ENCODE assay signal across 18 cellular contexts in the genomic region with DNA sequence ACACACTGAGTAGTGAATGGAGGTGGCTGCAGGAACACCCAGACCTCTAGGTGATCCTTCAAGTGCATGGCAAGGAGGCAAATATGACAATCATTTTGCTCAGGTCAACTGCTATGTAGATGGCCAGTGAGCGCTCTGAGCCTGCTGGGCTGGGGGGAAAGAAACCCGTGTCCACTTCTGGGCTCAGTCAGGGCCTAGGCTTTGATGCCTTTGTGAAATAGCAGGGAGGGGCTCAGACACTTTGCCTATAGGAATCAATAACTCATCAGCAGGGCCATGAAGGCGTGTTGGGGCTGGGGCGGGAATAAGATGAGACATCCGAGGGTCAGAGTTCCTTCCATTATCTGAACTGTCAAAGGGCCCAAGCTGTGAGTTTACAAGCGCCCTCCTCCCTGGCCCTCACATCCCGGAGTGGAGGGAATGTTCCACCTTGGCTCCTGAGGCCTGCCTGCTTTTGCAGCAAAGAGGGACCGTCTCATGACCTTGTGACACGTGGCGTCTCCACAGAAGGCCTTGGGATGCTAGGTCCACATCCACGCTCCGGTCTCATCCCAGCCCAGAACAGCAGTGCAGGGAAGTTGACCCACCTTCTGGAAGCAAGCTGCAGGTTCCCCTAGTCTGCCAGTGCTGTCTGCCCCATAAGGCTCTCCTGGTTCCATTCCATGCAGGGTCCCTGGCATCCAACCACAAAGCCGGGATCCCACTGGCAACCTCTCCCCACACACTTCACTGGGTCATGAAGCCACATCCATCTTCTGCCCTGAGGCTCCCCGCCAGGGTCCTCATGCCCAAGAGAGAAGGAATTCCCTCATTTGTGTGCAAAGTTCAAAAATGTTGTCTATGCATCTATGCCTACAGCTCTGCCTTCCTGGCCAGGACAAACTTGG.
DNase-seq lines count a peak whose midpoint lies in the region; ATAC-seq and TF ChIP-seq lines count a peak whose summit lies in the region.
"Had no signal": no experiment of that assay in that cellular context is flagged by ENCODE, and none has a peak within 500 bp of the region (broad histone marks: within the 10 kb centered on the region; RNA-seq: fewer than 3 reads in every experiment).

No MANE protein-coding gene starts in this region.

- H3K9me3 Mint-ChIP-seq in CD8-positive, alpha-beta T cell: no peaks in the 10 kb centered on the region
- no peaks in the 10 kb centered on the region for H3K9me3 Mint-ChIP-seq in activated T-helper 17 cell treated with anti-CD3 and anti-CD28 coated beads, Interleukin-2, amount 50 U/mL, for 72 hours
- H3K9me3 Mint-ChIP-seq in neural progenitor cell: peaks cover 7% of the 10 kb centered on the region

- H3K9me3 ChIP-seq in BE2C (no peaks in the 10 kb centered on the region), neural progenitor cell (ENCODE audit: low read depth) (no peaks in the 10 kb centered on the region)
- no peaks in the 10 kb centered on the region for H3K9me3 ChIP-seq in CD8-positive, alpha-beta T cell (ENCODE audit: low read length)

- H3K4me1 ChIP-seq in BE2C (peaks cover 45% of the 10 kb centered on the region), neural progenitor cell (peaks cover 13% of the 10 kb centered on the region)
- peaks cover 3% of the 10 kb centered on the region for H3K4me1 ChIP-seq in CD8-positive, alpha-beta T cell (ENCODE audit: insufficient read depth, low read length)

- H3K4me1 Mint-ChIP-seq in CD8-positive, alpha-beta T cell (ENCODE audit: low read depth): peaks cover 6% of the 10 kb centered on the region
- peaks cover 11% of the 10 kb centered on the region for H3K4me1 Mint-ChIP-seq in activated T-helper 17 cell treated with anti-CD3 and anti-CD28 coated beads, Interleukin-2, amount 50 U/mL, for 72 hours
- peaks cover 25% of the 10 kb centered on the region for H3K4me1 Mint-ChIP-seq in neural progenitor cell

- H3K4me3 ChIP-seq in BE2C (ENCODE audit: low read depth, low read length) (peak overlapping the region; percentile 26; the same call in 1 of the 2 replicates), neural progenitor cell (no peak overlapping the region)
- no peak overlapping the region for H3K4me3 ChIP-seq in CD8-positive, alpha-beta T cell (ENCODE audit: low read depth, low read length)

- peak overlapping the region; percentile 19 for H3K4me2 ChIP-seq in neural progenitor cell

- DNase-seq in BE2C (no peak), neural progenitor cell (ENCODE audit: low spot score) (no peak), COLO668 (lab: John Stamatoyannopoulos, UW; ENCODE audit: unreplicated experiment) (no peak)
- DNase-seq in CD8-positive, alpha-beta T cell: no peak
- DNase-seq in activated CD4-positive, CD25-positive, alpha-beta regulatory T cell (lab: John Stamatoyannopoulos, UW): no peak
- DNase-seq: activated CD4-positive, alpha-beta T cell treated with anti-CD3 and anti-CD28 coated beads for 48 hours; AML-193; central memory CD4-positive, alpha-beta T cell; DMS 273 treated with DMSO at 0.1 percent for 48 hours; KG1; NCI-H1092 treated with DMSO at 0.1 percent for 48 hours; nucleus accumbens; OCI-M1; stimulated activated CD4-positive, alpha-beta T cell treated with anti-CD3 and anti-CD28 coated beads, Interleukin-2, amount 100 ng/mL, for 24 hours; substantia nigra had no signal

- H3K9ac ChIP-seq in neural progenitor cell: no peak overlapping the region

- H3K36me3 ChIP-seq in BE2C (peaks cover 35% of the 10 kb centered on the region), neural progenitor cell (no peaks in the 10 kb centered on the region)
- peaks cover 11% of the 10 kb centered on the region for H3K36me3 ChIP-seq in CD8-positive, alpha-beta T cell (ENCODE audit: insufficient read depth, low read length)

- CTCF ChIA-PET in CD8-positive, alpha-beta T cell (lab: Charles Lee): no interaction called here

- H3K36me3 Mint-ChIP-seq in CD8-positive, alpha-beta T cell: peaks cover 36% of the 10 kb centered on the region
- H3K36me3 Mint-ChIP-seq in activated T-helper 17 cell treated with anti-CD3 and anti-CD28 coated beads, Interleukin-2, amount 50 U/mL, for 72 hours (ENCODE audit: low read depth): peaks cover 52% of the 10 kb centered on the region
- H3K36me3 Mint-ChIP-seq in neural progenitor cell: peaks cover 46% of the 10 kb centered on the region

- no peak overlapping the region for H3K27ac ChIP-seq in CD8-positive, alpha-beta T cell (ENCODE audit: low read depth, low read length)
- no peak overlapping the region for H3K27ac ChIP-seq in neural progenitor cell

- no peak for TF ChIP-seq CTCF in BE2C (IDR thresholded peaks at IDR 0.05; ENCODE audit: low read depth, low read length)
- no peak for TF ChIP-seq CTCF in CD8-positive, alpha-beta T cell (IDR thresholded peaks at IDR 0.05)
- no peak for TF ChIP-seq CTCF in neural progenitor cell (IDR thresholded peaks at IDR 0.05)

- no peak overlapping the region for H3K4me3 Mint-ChIP-seq in CD8-positive, alpha-beta T cell
- H3K4me3 Mint-ChIP-seq in activated T-helper 17 cell treated with anti-CD3 and anti-CD28 coated beads, Interleukin-2, amount 50 U/mL, for 72 hours: no peak overlapping the region
- no peak overlapping the region for H3K4me3 Mint-ChIP-seq in neural progenitor cell

- intact Hi-C loops in CD8-positive, alpha-beta T cell (cut with DNase I, micrococcal nuclease): no loop called here

- POLR2A ChIA-PET in CD8-positive, alpha-beta T cell (lab: Charles Lee): no interaction called here

- H3K27ac Mint-ChIP-seq in CD8-positive, alpha-beta T cell: peak overlapping the region; percentile 52
- peak overlapping the region; percentile 66 for H3K27ac Mint-ChIP-seq in activated T-helper 17 cell treated with anti-CD3 and anti-CD28 coated beads, Interleukin-2, amount 50 U/mL, for 72 hours
- H3K27ac Mint-ChIP-seq in neural progenitor cell: peak overlapping the region; percentile 74

- H2AFZ ChIP-seq in neural progenitor cell (replicated peaks): no peak overlapping the region

- H3K79me2 ChIP-seq in neural progenitor cell (ENCODE audit: low read depth): no peaks in the 10 kb centered on the region

- H4K20me1 ChIP-seq in neural progenitor cell (ENCODE audit: low read depth): no peaks in the 10 kb centered on the region

- no peak for ATAC-seq in CD8-positive, alpha-beta T cell
- ATAC-seq in activated T-helper 17 cell treated with anti-CD3 and anti-CD28 coated beads, Interleukin-2, amount 50 U/mL, for 72 hours (replicated peaks): no peak
- no peak for ATAC-seq in HG02610 (IDR thresholded peaks at IDR 0.05; ENCODE audit: unreplicated experiment)
- ATAC-seq: right cardiac atrium had no signal

- H3K27me3 ChIP-seq in BE2C (no peaks in the 10 kb centered on the region), neural progenitor cell (no peaks in the 10 kb centered on the region)
- H3K27me3 ChIP-seq in CD8-positive, alpha-beta T cell (ENCODE audit: insufficient read depth, low read length): no peaks in the 10 kb centered on the region

- no peaks in the 10 kb centered on the region for H3F3A ChIP-seq in neural progenitor cell (ENCODE audit: low read depth)

- no peaks in the 10 kb centered on the region for H3K27me3 Mint-ChIP-seq in CD8-positive, alpha-beta T cell (ENCODE audit: low read depth)
- H3K27me3 Mint-ChIP-seq in activated T-helper 17 cell treated with anti-CD3 and anti-CD28 coated beads, Interleukin-2, amount 50 U/mL, for 72 hours: no peaks in the 10 kb centered on the region
- H3K27me3 Mint-ChIP-seq in neural progenitor cell (ENCODE audit: insufficient read depth, low read depth): peaks cover 7% of the 10 kb centered on the region
